In the genomic region with DNA sequence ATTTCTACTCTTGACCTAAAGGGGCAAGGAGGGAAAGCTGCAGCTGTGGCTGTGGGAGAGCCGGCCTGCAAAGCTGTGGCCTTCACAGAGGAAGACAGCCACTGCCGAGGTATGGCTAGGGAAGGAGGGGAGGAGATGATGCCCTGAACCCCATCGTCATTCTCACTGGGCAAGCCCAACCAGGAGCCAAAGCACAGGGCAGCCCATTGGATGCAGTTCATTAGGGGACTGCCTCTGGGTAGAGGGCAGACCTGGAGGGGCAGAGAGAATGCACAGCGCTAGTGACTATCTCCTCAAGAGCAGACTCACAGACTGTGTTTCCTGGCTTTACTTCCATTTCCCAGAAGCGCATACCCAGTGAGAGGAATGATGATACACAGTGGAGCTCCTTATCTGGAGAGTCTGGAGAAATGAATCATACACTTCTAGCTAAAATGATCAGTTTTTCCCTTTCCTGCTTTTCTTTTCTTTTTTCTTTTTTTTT, we compare ENCODE assay signal across 1 cellular context.
TF ChIP-seq lines count a peak whose summit lies in the region.

No MANE protein-coding gene starts in this region.

TF ChIP-seq in HepG2, 621 proteins besides CTCF, POLR2A, EP300 and RAD21:
- TF ChIP-seq MTF1 (CRISPR knock-in tag; IDR thresholded peaks at IDR 0.05) (no peak), MXD4 (CRISPR knock-in tag; IDR thresholded peaks at IDR 0.05) (no peak), KLF6 (CRISPR knock-in tag; IDR thresholded peaks at IDR 0.05) (no peak), ZSCAN12 (CRISPR knock-in tag; IDR thresholded peaks at IDR 0.05) (no peak), POGK (CRISPR knock-in tag; conservative IDR thresholded peaks at IDR 0.05) (no peak), NFE2 (CRISPR knock-in tag; IDR thresholded peaks at IDR 0.05) (no peak), ZXDC (CRISPR knock-in tag; IDR thresholded peaks at IDR 0.05) (no peak), SIN3B (IDR thresholded peaks at IDR 0.05; ENCODE audit: low read length) (no peak), IKZF4 (CRISPR knock-in tag; IDR thresholded peaks at IDR 0.05; ENCODE audit: borderline replicate concordance, low read depth, not compliant biosample characterization) (no peak), ZNF761 (CRISPR knock-in tag; conservative IDR thresholded peaks at IDR 0.05) (no peak), MAZ (IDR thresholded peaks at IDR 0.05; ENCODE audit: borderline replicate concordance, low read depth, low read length) (no peak), MAZ (CRISPR knock-in tag; IDR thresholded peaks at IDR 0.05; ENCODE audit: low read depth) (no peak), POLR2G (IDR thresholded peaks at IDR 0.05; ENCODE audit: low read depth, low read length) (no peak), THYN1 (CRISPR knock-in tag; IDR thresholded peaks at IDR 0.05; ENCODE audit: borderline replicate concordance, low read depth) (no peak)
- TF ChIP-seq, protein P1, sequence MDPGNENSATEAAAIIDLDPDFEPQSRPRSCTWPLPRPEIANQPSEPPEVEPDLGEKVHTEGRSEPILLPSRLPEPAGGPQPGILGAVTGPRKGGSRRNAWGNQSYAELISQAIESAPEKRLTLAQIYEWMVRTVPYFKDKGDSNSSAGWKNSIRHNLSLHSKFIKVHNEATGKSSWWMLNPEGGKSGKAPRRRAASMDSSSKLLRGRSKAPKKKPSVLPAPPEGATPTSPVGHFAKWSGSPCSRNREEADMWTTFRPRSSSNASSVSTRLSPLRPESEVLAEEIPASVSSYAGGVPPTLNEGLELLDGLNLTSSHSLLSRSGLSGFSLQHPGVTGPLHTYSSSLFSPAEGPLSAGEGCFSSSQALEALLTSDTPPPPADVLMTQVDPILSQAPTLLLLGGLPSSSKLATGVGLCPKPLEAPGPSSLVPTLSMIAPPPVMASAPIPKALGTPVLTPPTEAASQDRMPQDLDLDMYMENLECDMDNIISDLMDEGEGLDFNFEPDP (CRISPR knock-in tag; conservative IDR thresholded peaks at IDR 0.05) = no peak
TF ChIP-seq in HepG2: peak in this region for 0.
